Comparison of ENCODE assay signal across 24 cellular contexts in genomic region chr3:142444343-142444742, GRCh38. TPM values are rescaled to one million over a fixed set of nuclear protein-coding genes. Genes with fewer than 3 reads are reported as not detected.
DNase-seq lines count a peak whose midpoint lies in the region; ATAC-seq and TF ChIP-seq lines count a peak whose summit lies in the region.
"Had no signal": no experiment of that assay in that cellular context is flagged by ENCODE, and none has a peak within 500 bp of the region (broad histone marks: within the 10 kb centered on the region; RNA-seq: fewer than 3 reads in every experiment).

No MANE protein-coding gene starts in this region.

- H4K91ac ChIP-seq in IMR-90 (ENCODE audit: insufficient read depth, low read depth, low read length) (no peak overlapping the region), mesenchymal stem cell (ENCODE audit: low read length) (no peak overlapping the region)

- H3K4me3 ChIP-seq in IMR-90 (ENCODE audit: insufficient read depth, low read depth, low read length) = no peak overlapping the region
- peak overlapping the region; percentile 91 for H3K4me3 ChIP-seq in SJCRH30
- no peak overlapping the region for H3K4me3 ChIP-seq in mesenchymal stem cell (ENCODE audit: insufficient read depth in 1 of 2, low read depth in 1 of 2, low read length in 2 of 2)
- no peak overlapping the region for H3K4me3 ChIP-seq in HAP-1
- H3K4me3 ChIP-seq: PC-9, SJSA1 had no signal

- H3K9ac ChIP-seq in IMR-90 (ENCODE audit: low read depth, low read length) = no peak overlapping the region
- no peak overlapping the region for H3K9ac ChIP-seq in mesenchymal stem cell (ENCODE audit: low read length)

- peak overlapping the region; percentile 16 for H3K27ac Mint-ChIP-seq in activated CD4-positive, alpha-beta memory T cell treated with anti-CD3 and anti-CD28 coated beads for 36 hours
- no peak overlapping the region for H3K27ac Mint-ChIP-seq in activated CD4-positive, alpha-beta memory T cell treated with anti-CD3 and anti-CD28 coated beads, Interleukin-2, amount 10 ng/mL, durations not matched to agents 7 days and 5 days
- H3K27ac Mint-ChIP-seq: H9 had no signal

- no peak for TF ChIP-seq POLR2A in IMR-90 (IDR thresholded peaks at IDR 0.05; ENCODE audit: low read depth, low read length)

- H2AK5ac ChIP-seq in IMR-90 (ENCODE audit: low read depth, low read length) (no peak overlapping the region), mesenchymal stem cell (ENCODE audit: low read length, severe bottlenecking) (no peak overlapping the region)

- no peak overlapping the region for H2AK9ac ChIP-seq in IMR-90 (replicated peaks; ENCODE audit: low read depth, low read length, poor library complexity)

- CTCF ChIA-PET in activated CD4-positive, alpha-beta memory T cell treated with anti-CD3 and anti-CD28 coated beads for 36 hours (lab: Charles Lee) = interaction anchor here (1.1 kb wide), 1 partner anchor 54 kb away, joined by 3 read pairs; no protein-coding TSS in a partner anchor
- CTCF ChIA-PET in activated CD4-positive, alpha-beta memory T cell treated with anti-CD3 and anti-CD28 coated beads, Interleukin-2, amount 10 ng/mL, durations not matched to agents 7 days and 5 days (lab: Charles Lee) = no interaction called here
- CTCF ChIA-PET in IMR-90 (lab: Yijun Ruan, JAX) = no interaction called here

- peaks cover 9 to 49% of the 10 kb centered on the region in 2 experiments; a peak in 3 of 4 replicates for H3K79me1 ChIP-seq in IMR-90 (ENCODE audit: low read depth in 1 of 2, low read length in 2 of 2)
- H3K79me1 ChIP-seq in mesenchymal stem cell (replicated peaks; ENCODE audit: low read length, poor library complexity, severe bottlenecking) = peaks cover 4% of the 10 kb centered on the region

- ATAC-seq in IMR-90 (ENCODE audit: low read depth) = no peak
- ATAC-seq: Right ventricle myocardium inferior had no signal

- no peaks in the 10 kb centered on the region for H3K27me3 Mint-ChIP-seq in activated CD4-positive, alpha-beta memory T cell treated with anti-CD3 and anti-CD28 coated beads for 36 hours
- H3K27me3 Mint-ChIP-seq in activated CD4-positive, alpha-beta memory T cell treated with anti-CD3 and anti-CD28 coated beads, Interleukin-2, amount 10 ng/mL, durations not matched to agents 7 days and 5 days = no peaks in the 10 kb centered on the region

- in situ Hi-C loops in IMR-90 (cut with MboI; ENCODE audit: low sequenced_read_pairs) (no loop called here), HAP-1 (cut with MboI; ENCODE audit: low sequenced_read_pairs) (no loop called here)

- no peak overlapping the region for H3K23ac ChIP-seq in IMR-90 (ENCODE audit: low read depth, low read length)
- no peak overlapping the region for H3K23ac ChIP-seq in mesenchymal stem cell (ENCODE audit: low read length in 2 of 2)

- H3K18ac ChIP-seq in IMR-90 (ENCODE audit: low read depth, low read length) = no peak overlapping the region
- H3K18ac ChIP-seq in mesenchymal stem cell (ENCODE audit: low read depth in 1 of 2, low read length in 2 of 2) = peak overlapping the region in 1 of 2 experiments; percentile 34

- no TSS peak for BruUV-seq in IMR-90 (replicated peaks; lab: Mats Ljungman, UMichigan)

- no peak overlapping the region for H4K5ac ChIP-seq in IMR-90 (ENCODE audit: low read depth, low read length)

- peaks cover 9% of the 10 kb centered on the region for H3K36me3 Mint-ChIP-seq in activated CD4-positive, alpha-beta memory T cell treated with anti-CD3 and anti-CD28 coated beads for 36 hours
- peaks cover 61% of the 10 kb centered on the region for H3K36me3 Mint-ChIP-seq in activated CD4-positive, alpha-beta memory T cell treated with anti-CD3 and anti-CD28 coated beads, Interleukin-2, amount 10 ng/mL, durations not matched to agents 7 days and 5 days (ENCODE audit: low read depth)

- POLR2A ChIA-PET in activated CD4-positive, alpha-beta memory T cell treated with anti-CD3 and anti-CD28 coated beads for 36 hours (lab: Charles Lee) = no interaction called here
- POLR2A ChIA-PET in activated CD4-positive, alpha-beta memory T cell treated with anti-CD3 and anti-CD28 coated beads, Interleukin-2, amount 10 ng/mL, durations not matched to agents 7 days and 5 days (lab: Charles Lee) = no interaction called here
- POLR2A ChIA-PET in IMR-90 (lab: Charles Lee; ENCODE audit: unreplicated experiment) = no interaction called here

- H4K8ac ChIP-seq in IMR-90 (ENCODE audit: low read depth in 2 of 2, low read length in 2 of 2) (no peak overlapping the region), mesenchymal stem cell (ENCODE audit: low read length) (peak overlapping the region; percentile 93)

- H3K14ac ChIP-seq in IMR-90 (replicated peaks; ENCODE audit: low read depth, low read length) (no peak overlapping the region), mesenchymal stem cell (ENCODE audit: low read length in 2 of 2) (no peak overlapping the region)

- H2BK20ac ChIP-seq in IMR-90 (ENCODE audit: low read depth, low read length) = no peak overlapping the region

- intact Hi-C loops in activated CD4-positive, alpha-beta memory T cell treated with anti-CD3 and anti-CD28 coated beads for 36 hours (cut with micrococcal nuclease) = no loop called here
- intact Hi-C loops in IMR-90 (cut with micrococcal nuclease) = no loop called here
- intact Hi-C loops in head of caudate nucleus (cut with DNase I) = no loop called here

- no peak overlapping the region for H3K4ac ChIP-seq in IMR-90 (ENCODE audit: low read depth, low read length)
- H3K4ac ChIP-seq in mesenchymal stem cell (ENCODE audit: low read depth in 1 of 2, low read length in 2 of 2) = no peak overlapping the region

- H2BK15ac ChIP-seq in IMR-90 (ENCODE audit: low read depth, low read length) = no peak overlapping the region
- H2BK15ac ChIP-seq in mesenchymal stem cell (ENCODE audit: low read depth, poor library complexity, severe bottlenecking) = no peak overlapping the region

- H3K4me3 Mint-ChIP-seq in activated CD4-positive, alpha-beta memory T cell treated with anti-CD3 and anti-CD28 coated beads for 36 hours = no peak overlapping the region
- no peak overlapping the region for H3K4me3 Mint-ChIP-seq in activated CD4-positive, alpha-beta memory T cell treated with anti-CD3 and anti-CD28 coated beads, Interleukin-2, amount 10 ng/mL, durations not matched to agents 7 days and 5 days
- H3K4me3 Mint-ChIP-seq: H9 had no signal

- H3K9me1 ChIP-seq in IMR-90 (ENCODE audit: insufficient read depth, low read length) = no peaks in the 10 kb centered on the region

- H2BK12ac ChIP-seq in mesenchymal stem cell (ENCODE audit: low read length in 2 of 2) = no peak overlapping the region

- DNase-seq in activated CD4-positive, alpha-beta memory T cell treated with anti-CD3 and anti-CD28 coated beads for 36 hours = no peak
- no peak for DNase-seq in activated CD4-positive, alpha-beta memory T cell treated with anti-CD3 and anti-CD28 coated beads, Interleukin-2, amount 10 ng/mL, durations not matched to agents 7 days and 5 days
- DNase-seq in IMR-90 (no peak), SJCRH30 (peak; percentile 87 to 88), mesenchymal stem cell (no peak), HAP-1 (ENCODE audit: low spot score in 2 of 2) (no peak), head of caudate nucleus (no peak), NCI-H1694 treated with DMSO at 0.1 percent for 48 hours (lab: John Stamatoyannopoulos, UW) (no peak)
- DNase-seq: 8988T, ACHN, BE2C, DMS153, H9, HFFc6, MV-4-11, NCI-H1105 treated with DMSO at 0.1 percent for 48 hours, NCI-H146, NCI-H2029, NCI-H446, NCI-H526, NCI-H82, PC-9 had no signal

- H3K4me1 ChIP-seq in IMR-90 (ENCODE audit: control insufficient read depth, insufficient read depth, low read length) = peaks cover 4% of the 10 kb centered on the region; the same call in 1 of the 2 replicates
- H3K4me1 ChIP-seq in SJCRH30 = peaks cover 31% of the 10 kb centered on the region
- peaks cover 2% of the 10 kb centered on the region for H3K4me1 ChIP-seq in mesenchymal stem cell (ENCODE audit: control insufficient read depth, insufficient read depth, low read depth, low read length)
- peaks cover 10% of the 10 kb centered on the region; the same call in 1 of the 2 replicates for H3K4me1 ChIP-seq in HAP-1
- H3K4me1 ChIP-seq: BE2C had no signal

- H2AFZ ChIP-seq in IMR-90 (replicated peaks; ENCODE audit: low read length, poor library complexity) = no peak overlapping the region
- no peak overlapping the region for H2AFZ ChIP-seq in mesenchymal stem cell (ENCODE audit: low read depth, low read length)
- H2AFZ ChIP-seq: PC-9 had no signal

- peaks cover 12% of the 10 kb centered on the region for H4K20me1 ChIP-seq in IMR-90 (ENCODE audit: insufficient read depth, low read length)

- no peak for TF ChIP-seq RAD21 in IMR-90 (IDR thresholded peaks at IDR 0.05; ENCODE audit: low read length)

- H2BK5ac ChIP-seq in IMR-90 (ENCODE audit: low read depth, low read length, poor library complexity, severe bottlenecking) (no peak overlapping the region), mesenchymal stem cell (ENCODE audit: low read depth, low read length, poor library complexity, severe bottlenecking) (no peak overlapping the region)

- no peaks in the 10 kb centered on the region for H3K9me3 Mint-ChIP-seq in activated CD4-positive, alpha-beta memory T cell treated with anti-CD3 and anti-CD28 coated beads for 36 hours
- no peaks in the 10 kb centered on the region for H3K9me3 Mint-ChIP-seq in activated CD4-positive, alpha-beta memory T cell treated with anti-CD3 and anti-CD28 coated beads, Interleukin-2, amount 10 ng/mL, durations not matched to agents 7 days and 5 days
- H3K9me3 Mint-ChIP-seq: HFFc6 had no signal

- H3K36me3 ChIP-seq in IMR-90 (ENCODE audit: control insufficient read depth, insufficient read depth, low read length) = 0 out of 2 replicates have a peak, but pooled peaks cover 2% of the 10 kb centered on the region
- H3K36me3 ChIP-seq in SJCRH30 = peaks cover 27% of the 10 kb centered on the region
- H3K36me3 ChIP-seq in mesenchymal stem cell (ENCODE audit: control insufficient read depth in 1 of 2, insufficient read depth in 2 of 2, low read depth in 1 of 2, low read length in 2 of 2) = peaks cover under 1 to 3% of the 10 kb centered on the region in 2 experiments
- H3K36me3 ChIP-seq in HAP-1 (replicated peaks) = 0 out of 2 replicates have a peak, but pooled peaks cover 3% of the 10 kb centered on the region

- no peak overlapping the region for H3K27ac ChIP-seq in IMR-90 (ENCODE audit: insufficient read depth, low read length)
- H3K27ac ChIP-seq in SJCRH30 = peak overlapping the region; percentile 99
- no peak overlapping the region for H3K27ac ChIP-seq in mesenchymal stem cell (ENCODE audit: low read length, poor library complexity, severe bottlenecking)
- H3K27ac ChIP-seq: PC-9, SJSA1 had no signal

- H3K4me2 ChIP-seq in IMR-90 (ENCODE audit: low read depth, low read length) (no peak overlapping the region), mesenchymal stem cell (ENCODE audit: low read length, poor library complexity, severe bottlenecking) (no peak overlapping the region)
- H3K4me2 ChIP-seq: PC-9 had no signal

- dilution Hi-C loops in IMR-90 (cut with HindIII; ENCODE audit: low sequenced_read_pairs, unreplicated experiment) = no loop called here

- H3K56ac ChIP-seq in IMR-90 (ENCODE audit: extremely low read depth, insufficient read depth, low read length) = no peak overlapping the region

- no peak for TF ChIP-seq CTCF in IMR-90 (conservative IDR thresholded peaks at IDR 0.05; ENCODE audit: low read depth, low read length)

- 92% methylated on average over 2 of the region's 11 CpGs; no CpG with 5 or more reads in 1 of the 2 experiments for WGBS in IMR-90 (ENCODE audit: extremely low coverage in 2 of 2, insufficient read length in 1 of 2), 2 experiments
- WGBS in mesenchymal stem cell = 89% methylated on average over 5 of the region's 11 CpGs

- peaks cover 54% of the 10 kb centered on the region for H3K4me1 Mint-ChIP-seq in activated CD4-positive, alpha-beta memory T cell treated with anti-CD3 and anti-CD28 coated beads for 36 hours (ENCODE audit: low read depth)
- H3K4me1 Mint-ChIP-seq in activated CD4-positive, alpha-beta memory T cell treated with anti-CD3 and anti-CD28 coated beads, Interleukin-2, amount 10 ng/mL, durations not matched to agents 7 days and 5 days = peaks cover 33% of the 10 kb centered on the region

- H2BK120ac ChIP-seq in IMR-90 (ENCODE audit: low read depth, low read length) = no peak overlapping the region
- H2BK120ac ChIP-seq in mesenchymal stem cell (ENCODE audit: low read depth, low read length) = no peak overlapping the region

- H3K27me3 ChIP-seq in IMR-90 (ENCODE audit: control insufficient read depth, insufficient read depth, low read length) (no peaks in the 10 kb centered on the region), SJCRH30 (no peaks in the 10 kb centered on the region), mesenchymal stem cell (ENCODE audit: control insufficient read depth in 1 of 2, insufficient read depth in 1 of 2, low read length in 2 of 2) (no peaks in the 10 kb centered on the region), HAP-1 (ENCODE audit: low read depth) (no peaks in the 10 kb centered on the region)
- H3K27me3 ChIP-seq: BE2C, SJSA1 had no signal

- H3K9me3 ChIP-seq in IMR-90 (ENCODE audit: control insufficient read depth, insufficient read depth, low read length) (no peaks in the 10 kb centered on the region), SJCRH30 (replicated peaks) (no peaks in the 10 kb centered on the region), mesenchymal stem cell (ENCODE audit: control insufficient read depth, low read length) (no peaks in the 10 kb centered on the region), HAP-1 (no peaks in the 10 kb centered on the region)
- H3K9me3 ChIP-seq: BE2C, SJSA1 had no signal

RNA-seq across cellular contexts. Expression of gene XRN1, which starts 3.5 kb away (rescaled TPM):
- total RNA-seq in activated CD4-positive, alpha-beta memory T cell treated with anti-CD3 and anti-CD28 coated beads for 36 hours = 10 to 100 TPM; 58.4 to 67.8 TPM
- total RNA-seq in activated CD4-positive, alpha-beta memory T cell treated with anti-CD3 and anti-CD28 coated beads, Interleukin-2, amount 10 ng/mL, durations not matched to agents 7 days and 5 days = 100 to 1,000 TPM; 100 to 103 TPM
- 21.5 and 38.9 TPM in 2 replicates for total RNA-seq in IMR-90 (2012; rRNA removed)
- polyA plus RNA-seq in IMR-90 (2012; rRNA removed) = 6.0 and 6.8 TPM in 2 replicates
- polyA plus RNA-seq in IMR-90 (2012; cell fraction: cytosol; rRNA removed) = 0.66 and 7.5 TPM in 2 replicates
- polyA plus RNA-seq in IMR-90 (2012; cell fraction: nucleus; rRNA removed; ENCODE audit: low replicate concordance) = 1.2 and 13.7 TPM in 2 replicates
- 178 and 205 TPM in 2 replicates for total RNA-seq in SJCRH30 (2014; rRNA removed; shearing (Covaris generic))
- 15.8 TPM for polyA plus RNA-seq in mesenchymal stem cell (2013, experiment 1 of 2)
- 14.1 TPM for polyA plus RNA-seq in mesenchymal stem cell (2013, experiment 2 of 2)

Comparison
In these comparisons a context has a peak if more than half of its experiments do, and no peak if none do; other contexts are left out.
1. DNase-seq: peak in SJCRH30 (2 of 2); none in activated CD4-positive, alpha-beta memory T cell treated with anti-CD3 and anti-CD28 coated beads for 36 hours (single experiment), activated CD4-positive, alpha-beta memory T cell treated with anti-CD3 and anti-CD28 coated beads, Interleukin-2, amount 10 ng/mL, durations not matched to agents 7 days and 5 days (single experiment), IMR-90 (single experiment), mesenchymal stem cell (single experiment), HAP-1 (0 of 2), head of caudate nucleus (0 of 42) and NCI-H1694 treated with DMSO at 0.1 percent for 48 hours (single experiment).